ENCODE assay signal across 8 cellular contexts in the genomic region with DNA sequence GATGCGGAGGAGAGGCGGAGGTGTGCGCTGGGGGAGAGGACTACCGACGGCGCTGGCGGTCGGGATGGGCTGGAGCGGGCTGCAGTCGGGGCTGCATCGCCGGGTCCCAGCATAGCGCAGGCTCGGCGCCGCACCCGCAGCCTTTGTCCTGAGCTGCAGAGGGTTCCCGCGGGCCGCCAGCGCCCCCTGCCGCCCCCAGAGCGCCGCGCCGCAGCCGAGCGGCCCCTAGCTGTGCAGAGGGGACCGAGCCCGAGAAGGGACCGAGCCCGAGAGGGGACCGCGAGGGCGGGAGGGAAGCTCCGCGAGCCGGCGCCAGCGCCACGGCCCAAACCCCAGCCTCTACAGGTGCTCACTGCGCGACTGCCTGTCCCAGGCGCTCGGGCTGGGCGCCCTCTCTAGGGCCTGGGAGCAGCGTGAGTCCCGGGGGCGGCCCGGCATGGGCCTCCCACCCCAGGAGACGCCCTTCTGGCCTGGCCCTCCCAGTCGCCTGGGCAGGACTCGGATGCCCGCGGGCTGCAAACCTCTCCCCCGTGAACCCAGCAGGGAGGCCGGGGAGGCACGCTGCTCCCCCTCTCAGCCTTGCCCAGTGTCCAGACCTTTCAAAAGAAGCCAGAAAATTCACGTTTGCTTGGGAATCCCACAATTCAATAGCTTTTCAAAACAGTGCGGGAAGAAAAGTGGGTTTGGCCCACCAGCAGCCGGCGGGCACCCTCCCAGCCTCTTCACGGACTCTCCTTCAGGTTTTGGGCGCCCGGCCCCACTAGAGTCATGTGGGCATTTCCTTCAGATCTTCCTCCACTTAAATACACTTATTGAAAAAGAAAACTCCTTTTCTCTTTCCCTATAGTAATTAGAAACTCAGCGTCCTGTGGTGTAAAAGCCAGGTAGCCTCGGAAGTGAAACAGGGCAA.
DNase-seq lines count a peak whose midpoint lies in the region; ATAC-seq and TF ChIP-seq lines count a peak whose summit lies in the region.

No MANE protein-coding gene starts in this region.

- no peak overlapping the region for H3K4me3 ChIP-seq in LNCaP clone FGC (ENCODE audit: low read depth, low read length)
- H3K4me3 ChIP-seq in ascending aorta: peak overlapping the region; percentile 49 to 62
- H3K4me3 ChIP-seq in psoas muscle: peak overlapping the region; percentile 52

- 4% methylated on average over 45 to 67 of the region's 67 CpGs for WGBS in psoas muscle, 3 donors

- POLR2A ChIA-PET in RWPE1 (lab: Yijun Ruan, JAX; ENCODE audit: low non-redundant PET): interaction anchor here (1.3 kb wide), 1 partner anchor 17 kb away, joined by 3 read pairs; no protein-coding TSS in a partner anchor

- ATAC-seq in GM21528 (IDR thresholded peaks at IDR 0.05; ENCODE audit: low FRiP score, unreplicated experiment) (peak; percentile 85), psoas muscle (peak; percentile 87 to 93 (median 89)), GM18870 (IDR thresholded peaks at IDR 0.05; ENCODE audit: unreplicated experiment) (no peak)

- DNase-seq in D341Med (ENCODE audit: low spot score) (peak; percentile 97), LNCaP clone FGC (ENCODE audit: low read depth) (no peak), RWPE1 (ENCODE audit: low spot score) (peak; percentile 84), ascending aorta (ENCODE audit: low spot score in 2 of 2) (peak in 1 of 2 donors; percentile 79), hepatic stellate cell (ENCODE audit: low spot score) (peak; percentile 89), psoas muscle (peak; percentile 76 to 82)

- intact Hi-C loops in ascending aorta (cut with DNase I): loop anchor here (1.0 to 5.0 kb wide), 3 partner anchors 703 to 933 kb away; no protein-coding TSS in a partner anchor
- intact Hi-C loops in psoas muscle (cut with DNase I): loop anchor here (1.0 to 10.0 kb wide), 5 partner anchors 471 to 933 kb away; partner anchors contain the start of gene CHST13 (in 1 of the 2)

- peak; percentile 100 for TF ChIP-seq CTCF in LNCaP clone FGC (IDR thresholded peaks at IDR 0.05; ENCODE audit: control insufficient read depth, extremely low read depth, insufficient read depth)
- TF ChIP-seq CTCF in RWPE1 (conservative IDR thresholded peaks at IDR 0.05; ENCODE audit: low read depth): peak; percentile 94
- peak; percentile 84 to 95 (median 92) for TF ChIP-seq CTCF in ascending aorta (IDR thresholded peaks at IDR 0.05)
- TF ChIP-seq CTCF in psoas muscle (IDR thresholded peaks at IDR 0.05): peak; percentile 84

- CTCF ChIA-PET in RWPE1 (lab: Yijun Ruan, JAX): interaction anchor here (0.5 to 1.5 kb wide), 18 partner anchors 9 to 1797 kb away, joined by 3 to 6 read pairs (median 4); no protein-coding TSS in a partner anchor

- no peaks in the 10 kb centered on the region for H3K27me3 ChIP-seq in ascending aorta
- peaks cover 0 to 57% (median 20%) of the 10 kb centered on the region in 3 donors for H3K27me3 ChIP-seq in psoas muscle (ENCODE audit: insufficient read depth in 3 of 3, low read length in 2 of 3)

- H3K36me3 ChIP-seq in ascending aorta (no peaks in the 10 kb centered on the region), psoas muscle (ENCODE audit: insufficient read depth in 1 of 2, low read depth in 1 of 2) (no peaks in the 10 kb centered on the region)

- no peaks in the 10 kb centered on the region for H3K9me3 ChIP-seq in ascending aorta
- no peaks in the 10 kb centered on the region for H3K9me3 ChIP-seq in psoas muscle

- peaks cover 0 to 18% of the 10 kb centered on the region in 2 donors for H3K4me1 ChIP-seq in ascending aorta
- H3K4me1 ChIP-seq in psoas muscle: peaks cover 5% of the 10 kb centered on the region

- peak overlapping the region; percentile 90 for H3K27ac ChIP-seq in RWPE1
- no peak overlapping the region for H3K27ac ChIP-seq in ascending aorta
- no peak overlapping the region for H3K27ac ChIP-seq in psoas muscle
